Comparison of ENCODE assay signal across 21 cellular contexts in genomic region chr4:162409048-162409447, GRCh38.
"Had no signal": no experiment of that assay in that cellular context is flagged by ENCODE, and none has a peak within 500 bp of the region (broad histone marks: within the 10 kb centered on the region; RNA-seq: fewer than 3 reads in every experiment).

No MANE protein-coding gene starts in this region.

- H3K4me1 ChIP-seq: esophagus squamous epithelium, right atrium auricular region, sigmoid colon, stomach had no signal

- H3K27ac ChIP-seq: esophagus squamous epithelium, neutrophil, right atrium auricular region, sigmoid colon, skin epidermis, thoracic aorta had no signal

- H3K4me3 Mint-ChIP-seq: mesothelial cell of epicardium, nephron progenitor cell had no signal

- H3K9me3 ChIP-seq: esophagus squamous epithelium, neutrophil, right atrium auricular region, sigmoid colon, stomach, thoracic aorta, transverse colon had no signal

- H3K36me3 Mint-ChIP-seq: mesothelial cell of epicardium, naive B cell had no signal

- H3K4me3 ChIP-seq: esophagus squamous epithelium, hepatocyte, right atrium auricular region, sigmoid colon, skin epidermis, stomach, thoracic aorta, transverse colon had no signal

- H3K27ac Mint-ChIP-seq: mesothelial cell of epicardium, naive B cell, nephron progenitor cell had no signal

- H3K9me3 Mint-ChIP-seq: mesothelial cell of epicardium, nephron progenitor cell had no signal

- H3K4me1 Mint-ChIP-seq: mesothelial cell of epicardium, naive B cell, nephron progenitor cell had no signal

- H3K36me3 ChIP-seq: esophagus squamous epithelium, neutrophil, right atrium auricular region, sigmoid colon, stomach, thoracic aorta, transverse colon had no signal

- H3K27me3 ChIP-seq: esophagus squamous epithelium, hepatocyte, neutrophil, right atrium auricular region, sigmoid colon, stomach, transverse colon had no signal

- DNase-seq: central memory CD4-positive, alpha-beta T cell; effector memory CD4-positive, alpha-beta T cell; esophagus squamous epithelium; foreskin fibroblast; kidney glomerular epithelial cell; mammary epithelial cell; naive B cell; nephron progenitor cell; sigmoid colon; stimulated activated CD4-positive, alpha-beta T cell treated with anti-CD3 and anti-CD28 coated beads, Interleukin-2, amount 100 ng/mL, for 24 hours; stimulated activated CD4-positive, alpha-beta T cell treated with anti-CD3 and anti-CD28 coated beads, Interleukin-4, amount 100 ng/mL, for 4 hours; stimulated activated naive CD4-positive, alpha-beta T cell; stomach; substantia nigra had no signal

- H3K27me3 Mint-ChIP-seq: naive B cell had no signal
